ENCODE assay signal across 8 cellular contexts in genomic region chr6:151493495-151494234, GRCh38. TPM values are rescaled to one million over a fixed set of nuclear protein-coding genes. Genes with fewer than 3 reads are reported as not detected.
DNase-seq lines count a peak whose midpoint lies in the region; ATAC-seq and TF ChIP-seq lines count a peak whose summit lies in the region.

TSS of gene CCDC170 (plus strand) at chr6:151494017. CDS start at chr6:151494129, 112 bp downstream.

- no peaks in the 10 kb centered on the region for H3K36me3 ChIP-seq in GM06990 (ENCODE audit: control insufficient read depth, insufficient read depth, low read length)
- no peaks in the 10 kb centered on the region for H3K36me3 ChIP-seq in MM.1S (replicated peaks; ENCODE audit: insufficient read depth, low read length)
- H3K36me3 ChIP-seq in body of pancreas (replicated peaks in 1 of 2; ENCODE audit: insufficient read depth in 1 of 2, low read depth in 2 of 2): no peaks in the 10 kb centered on the region
- no peaks in the 10 kb centered on the region for H3K36me3 ChIP-seq in iPS-18a (ENCODE audit: control insufficient read depth, low read depth, low read length)

- WGBS in body of pancreas, 2 donors: 9 to 38% methylated on average over 12 to 67 of the region's 70 CpGs

- H3K4me2 ChIP-seq in MM.1S (ENCODE audit: low read depth, low read length): peak within 1 kb of the TSS; percentile 76

- H3K27me3 ChIP-seq in GM06990 (replicated peaks; ENCODE audit: control insufficient read depth, insufficient read depth, low read length): peaks cover 4% of the 10 kb centered on the region; the same call in 1 of the 2 replicates
- no peaks in the 10 kb centered on the region for H3K27me3 ChIP-seq in MM.1S (replicated peaks; ENCODE audit: insufficient read depth, low read length)
- no peaks in the 10 kb centered on the region for H3K27me3 ChIP-seq in body of pancreas
- peaks cover 42% of the 10 kb centered on the region for H3K27me3 ChIP-seq in iPS-18a (ENCODE audit: control insufficient read depth, insufficient read depth, low read length)

- H3K79me2 ChIP-seq in MM.1S (ENCODE audit: low read length): no peaks in the 10 kb centered on the region

- H3K9me3 ChIP-seq in MM.1S (replicated peaks; ENCODE audit: insufficient read depth, low read length) (no peaks in the 10 kb centered on the region), body of pancreas (no peaks in the 10 kb centered on the region), iPS-18a (ENCODE audit: control insufficient read depth, low read depth, low read length) (no peaks in the 10 kb centered on the region)

- ATAC-seq in body of pancreas (peak; percentile 23), sciatic nerve (peak; percentile 73), GM18909 (IDR thresholded peaks at IDR 0.05; ENCODE audit: poor library complexity, unreplicated experiment) (no peak), HG03039 (IDR thresholded peaks at IDR 0.05; ENCODE audit: unreplicated experiment) (no peak)

- peak within 1 kb of the TSS; percentile 37; the same call in 1 of the 2 replicates for H3K9ac ChIP-seq in MM.1S (ENCODE audit: low read length)
- peak within 1 kb of the TSS; percentile 51 for H3K9ac ChIP-seq in iPS-18a (ENCODE audit: low read length)

- TF ChIP-seq CTCF in GM06990 (IDR thresholded peaks at IDR 0.05; ENCODE audit: insufficient read depth, low read length, poor library complexity, severe bottlenecking): no peak
- no peak for TF ChIP-seq CTCF in MM.1S (IDR thresholded peaks at IDR 0.05; ENCODE audit: low read length)
- TF ChIP-seq CTCF in body of pancreas (IDR thresholded peaks at IDR 0.05): no peak

- no peak for TF ChIP-seq POLR2A in body of pancreas (IDR thresholded peaks at IDR 0.05)

- 0 out of 2 replicates have a peak, but pooled peaks cover 4% of the 10 kb centered on the region for H3K4me1 ChIP-seq in MM.1S (ENCODE audit: low read length)
- peaks cover 15% of the 10 kb centered on the region for H3K4me1 ChIP-seq in body of pancreas
- peaks cover 3% of the 10 kb centered on the region for H3K4me1 ChIP-seq in iPS-18a (ENCODE audit: control insufficient read depth, low read depth, low read length)

- H3F3A ChIP-seq in MM.1S (ENCODE audit: insufficient read depth, low read length): no peaks in the 10 kb centered on the region

- intact Hi-C loops in body of pancreas (cut with DNase I): no loop called here
- intact Hi-C loops in sciatic nerve (cut with DNase I): no loop called here

- peak within 1 kb of the TSS; percentile 51 for H3K4me3 ChIP-seq in GM06990 (replicated peaks; ENCODE audit: low read depth, low read length)
- peak within 1 kb of the TSS; percentile 55 for H3K4me3 ChIP-seq in MM.1S (ENCODE audit: low read length)
- peak within 1 kb of the TSS in 1 of 2 donors; percentile 57 for H3K4me3 ChIP-seq in body of pancreas
- H3K4me3 ChIP-seq in iPS-18a (ENCODE audit: low read length): peak within 1 kb of the TSS; percentile 76

- DNase-seq in GM06990 (ENCODE audit: extremely low read depth, insufficient read length) (no peak), MM.1S (peak; percentile 7), body of pancreas (peak in 3 of 4 donors; percentile 14 to 43 (median 36)), sciatic nerve (ENCODE audit: low spot score) (peak; percentile 75)
- no peak for DNase-seq in effector CD4-positive, alpha-beta T cell

- H2AFZ ChIP-seq in MM.1S (ENCODE audit: low read length): peak within 1 kb of the TSS; percentile 48

- H3K9me2 ChIP-seq in MM.1S (replicated peaks; ENCODE audit: insufficient read depth, low read length): no peaks in the 10 kb centered on the region

- H3K27ac ChIP-seq in MM.1S (ENCODE audit: low read length): no peak within 1 kb of the TSS
- H3K27ac ChIP-seq in body of pancreas: peak within 1 kb of the TSS in 3 of 4 donors; percentile 7 to 76 (median 48)
- H3K27ac ChIP-seq in iPS-18a (ENCODE audit: low read length): no peak within 1 kb of the TSS

- no peaks in the 10 kb centered on the region for H4K20me1 ChIP-seq in MM.1S (ENCODE audit: insufficient read depth, low read length)

RNA-seq across cellular contexts. Expression of gene CCDC170, which starts in this region (rescaled TPM):
- total RNA-seq in body of pancreas (1 to 10 TPM in 1 of 2 donors, not detected in 1; 2.1 TPM), sciatic nerve (4.5 TPM)

Comparison
In these comparisons a context has a peak if more than half of its experiments do, and no peak if none do; other contexts are left out.
1. DNase-seq: peak in MM.1S (single experiment), body of pancreas (3 of 4) and sciatic nerve (single experiment); none in GM06990 (single experiment) and effector CD4-positive, alpha-beta T cell (single experiment).
2. H3K27ac ChIP-seq: peak in body of pancreas (3 of 4); none in MM.1S (single experiment) and iPS-18a (single experiment).
3. ATAC-seq: peak in body of pancreas (single experiment) and sciatic nerve (single experiment); none in GM18909 (single experiment) and HG03039 (single experiment).